ENCODE assay signal across 15 cellular contexts in the genomic region with DNA sequence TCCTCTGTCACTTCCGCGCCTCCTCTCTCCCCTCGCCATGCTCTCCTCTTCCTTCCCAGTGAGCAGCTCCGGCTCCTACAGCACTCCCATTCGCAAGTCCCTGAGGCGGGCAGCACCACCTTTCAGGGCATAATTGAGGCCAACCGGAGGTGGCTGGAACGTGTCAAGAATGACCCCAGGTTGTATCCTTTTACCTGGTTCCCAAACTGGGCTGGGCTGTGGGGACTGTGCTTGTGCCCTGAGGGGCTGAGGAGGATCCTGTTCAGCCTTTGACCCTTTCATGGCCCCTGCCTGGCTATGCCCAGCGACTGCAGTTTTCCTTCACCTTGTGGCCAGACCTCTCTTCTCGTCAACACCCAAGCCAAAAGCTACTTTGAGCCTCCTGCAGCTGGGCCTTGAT.
DNase-seq lines count a peak whose midpoint lies in the region; ATAC-seq and TF ChIP-seq lines count a peak whose summit lies in the region.
"Had no signal": no experiment of that assay in that cellular context is flagged by ENCODE, and none has a peak within 500 bp of the region (broad histone marks: within the 10 kb centered on the region; RNA-seq: fewer than 3 reads in every experiment).

No MANE protein-coding gene starts in this region.

- H3K36me3 ChIP-seq in endodermal cell (ENCODE audit: control insufficient read depth, insufficient read depth, low read length) (peaks cover 32% of the 10 kb centered on the region), upper lobe of right lung (peaks cover 30% of the 10 kb centered on the region)

- 90 to 92% methylated on average over 2 to 9 of the region's 10 CpGs for WGBS in endodermal cell (ENCODE audit: insufficient coverage in 1 of 2, insufficient read length in 1 of 2), 2 experiments

- no peak for ATAC-seq in T-helper 17 cell
- ATAC-seq in upper lobe of right lung, result no peak
- no peak for ATAC-seq in HG03097 (IDR thresholded peaks at IDR 0.05; ENCODE audit: low FRiP score, unreplicated experiment)
- ATAC-seq in HG03175 (IDR thresholded peaks at IDR 0.05; ENCODE audit: unreplicated experiment), result no peak
- ATAC-seq: A549 had no signal

- H3K4me3 ChIP-seq in endodermal cell (ENCODE audit: low read length) (no peak overlapping the region), upper lobe of right lung (no peak overlapping the region)
- H3K4me3 ChIP-seq: A549 had no signal

- H3K36me3 Mint-ChIP-seq in T-helper 17 cell (ENCODE audit: low read depth), result peaks cover 16% of the 10 kb centered on the region
- H3K36me3 Mint-ChIP-seq in endodermal cell (ENCODE audit: low read depth), result peaks cover 33% of the 10 kb centered on the region

- H3K27ac Mint-ChIP-seq in T-helper 17 cell (peak overlapping the region; percentile 32), endodermal cell (no peak overlapping the region)
- H3K27ac Mint-ChIP-seq: CD4-positive, alpha-beta memory T cell; HFFc6 had no signal

- TF ChIP-seq CTCF in endodermal cell (conservative IDR thresholded peaks at IDR 0.05) (no peak), upper lobe of right lung (IDR thresholded peaks at IDR 0.05) (no peak)

- H3K9me3 ChIP-seq in T-helper 17 cell (ENCODE audit: control insufficient read depth, low read length, poor library complexity, severe bottlenecking) (no peaks in the 10 kb centered on the region), endodermal cell (ENCODE audit: control insufficient read depth, low read length) (peaks cover under 1% of the 10 kb centered on the region), upper lobe of right lung (no peaks in the 10 kb centered on the region)
- H3K9me3 ChIP-seq: A549, BE2C had no signal

- DNase-seq in T-helper 17 cell (no peak), endodermal cell (peak; percentile 66), posterior vena cava (ENCODE audit: low spot score) (peak; percentile 41), upper lobe of right lung (peak; percentile 46)
- DNase-seq in activated CD4-positive, alpha-beta T cell treated with anti-CD3 and anti-CD28 coated beads for 4 hours, result no peak
- DNase-seq: BE2C; CD4-positive, alpha-beta memory T cell; DMS79; HCEC 1CT; HFFc6; IMR-90 had no signal

- no peaks in the 10 kb centered on the region for H3K27me3 Mint-ChIP-seq in T-helper 17 cell
- H3K27me3 Mint-ChIP-seq in endodermal cell (ENCODE audit: insufficient read depth), result no peaks in the 10 kb centered on the region
- H3K27me3 Mint-ChIP-seq: CD4-positive, alpha-beta memory T cell had no signal

- H3K4me1 Mint-ChIP-seq in T-helper 17 cell (peaks cover 4% of the 10 kb centered on the region), endodermal cell (peaks cover 25% of the 10 kb centered on the region)
- H3K4me1 Mint-ChIP-seq: CD4-positive, alpha-beta memory T cell had no signal

- H3K27me3 ChIP-seq in endodermal cell (ENCODE audit: control insufficient read depth, insufficient read depth, low read length, poor library complexity, severe bottlenecking) (no peaks in the 10 kb centered on the region), upper lobe of right lung (no peaks in the 10 kb centered on the region)
- H3K27me3 ChIP-seq: BE2C had no signal

- H3K9me3 Mint-ChIP-seq in endodermal cell, result peaks cover 5% of the 10 kb centered on the region
- H3K9me3 Mint-ChIP-seq: HFFc6 had no signal

- intact Hi-C loops in posterior vena cava (cut with DNase I) (no loop called here), upper lobe of right lung (cut with DNase I) (no loop called here)

- H3K4me3 Mint-ChIP-seq in T-helper 17 cell (no peak overlapping the region), endodermal cell (no peak overlapping the region)
- H3K4me3 Mint-ChIP-seq: CD4-positive, alpha-beta memory T cell; HFFc6 had no signal

- no peak overlapping the region for H3K27ac ChIP-seq in endodermal cell (ENCODE audit: low read depth, low read length)
- H3K27ac ChIP-seq in upper lobe of right lung, result no peak overlapping the region
- H3K27ac ChIP-seq: A549, C4-2B had no signal

- H3K4me1 ChIP-seq in endodermal cell (ENCODE audit: control insufficient read depth, insufficient read depth, low read length) (peaks cover 6% of the 10 kb centered on the region), upper lobe of right lung (no peaks in the 10 kb centered on the region)
- H3K4me1 ChIP-seq: A549, BE2C had no signal

- H3K9ac ChIP-seq in endodermal cell (ENCODE audit: extremely low read depth, low read length, poor library complexity, severe bottlenecking), result no peak overlapping the region

Comparison
In these comparisons a context has a peak if more than half of its experiments do, and no peak if none do; other contexts are left out.
1. DNase-seq: peak in endodermal cell (single experiment), posterior vena cava (single experiment) and upper lobe of right lung (single experiment); none in T-helper 17 cell (0 of 3) and activated CD4-positive, alpha-beta T cell treated with anti-CD3 and anti-CD28 coated beads for 4 hours (0 of 2).